In genomic region chr16:2867987-2868789, GRCh38 we compare ENCODE assay signal across 8 cellular contexts. TPM values are rescaled to one million over a fixed set of nuclear protein-coding genes. Genes with fewer than 3 reads are reported as not detected.
DNase-seq lines count a peak whose midpoint lies in the region; ATAC-seq, FAIRE-seq and TF ChIP-seq lines count a peak whose summit lies in the region.

No MANE protein-coding gene starts in this region.

- intact Hi-C loops in A673 (cut with micrococcal nuclease; ENCODE audit: unreplicated experiment) (no loop called here), mammary epithelial cell (cut with micrococcal nuclease) (loop anchor here (1.0 to 5.0 kb wide), 3 partner anchors 29 to 196 kb away; no protein-coding TSS in a partner anchor)

- 3% methylated on average over 36 of the region's 45 CpGs for WGBS in mammary epithelial cell (ENCODE audit: low coverage, missing lambda C conversion rate)
- WGBS in small intestine, 3 donors, result 0% methylated on average over 38 to 45 of the region's 45 CpGs

- H3K4me2 ChIP-seq in mammary epithelial cell (ENCODE audit: insufficient read depth, low read depth, low read length), result peak overlapping the region; percentile 95

- BruUV-seq in A673 (replicated peaks; lab: Mats Ljungman, UMichigan) (no TSS peak), mammary epithelial cell (replicated peaks; lab: Mats Ljungman, UMichigan) (TSS peak; percentile 86)

- H3K27me3 ChIP-seq in A673 (replicated peaks; ENCODE audit: insufficient read depth, low read depth, low read length, poor library complexity) (peaks cover 16% of the 10 kb centered on the region), WERI-Rb-1 (ENCODE audit: insufficient read depth, low read depth, severe bottlenecking) (no peaks in the 10 kb centered on the region), mammary epithelial cell (ENCODE audit: insufficient read depth, low read length) (no peaks in the 10 kb centered on the region), small intestine (ENCODE audit: control insufficient read depth in 2 of 2, insufficient read depth in 2 of 2, low read length in 2 of 2) (no peaks in the 10 kb centered on the region)

- H3K9me3 ChIP-seq in A673 (ENCODE audit: low read depth, low read length, poor library complexity, severe bottlenecking) (no peaks in the 10 kb centered on the region), WERI-Rb-1 (ENCODE audit: severe bottlenecking) (no peaks in the 10 kb centered on the region), mammary epithelial cell (replicated peaks; ENCODE audit: insufficient read depth, low read length) (no peaks in the 10 kb centered on the region), small intestine (ENCODE audit: control insufficient read depth, low read depth) (no peaks in the 10 kb centered on the region)

- CTCF ChIA-PET in A673 (lab: Charles Lee) (interaction anchor here (0.7 to 1.7 kb wide), 5 partner anchors 15 to 199 kb away, joined by 3 to 16 read pairs (median 3); partner anchors contain the start of gene FLYWCH2), mammary epithelial cell (lab: Charles Lee; ENCODE audit: low non-redundant PET) (interaction anchor here (0.6 to 1.8 kb wide), 3 partner anchors 29 to 93 kb away, joined by 3 to 27 read pairs (median 10); no protein-coding TSS in a partner anchor)

- POLR2A ChIA-PET in A673 (lab: Charles Lee; ENCODE audit: low non-redundant PET), result interaction anchor here (0.6 kb wide), 1 partner anchor 37 kb away, joined by 3 read pairs; no protein-coding TSS in a partner anchor

- peak overlapping the region; percentile 96 for H2AFZ ChIP-seq in mammary epithelial cell (ENCODE audit: low read depth, low read length)

- TF ChIP-seq CTCF in A673 (conservative IDR thresholded peaks at IDR 0.05; ENCODE audit: low read depth, low read length) (peak; percentile 97), WERI-Rb-1 (IDR thresholded peaks at IDR 0.05; ENCODE audit: low read depth, low read length) (peak; percentile 93), mammary epithelial cell (conservative IDR thresholded peaks at IDR 0.05 in 1 of 2, IDR thresholded peaks at IDR 0.05 in 1 of 2; ENCODE audit: extremely low read depth in 1 of 2, insufficient read depth in 1 of 2, low read depth in 1 of 2, low read length in 2 of 2) (peak; percentile 90 to 97)

- no peak overlapping the region for H3K9ac ChIP-seq in mammary epithelial cell (ENCODE audit: insufficient read depth, low read length)

- in situ Hi-C loops in mammary epithelial cell (cut with MboI; ENCODE audit: low sequenced_read_pairs in 2 of 2), result no loop called here

- H3K4me1 ChIP-seq in A673 (ENCODE audit: insufficient read depth, low read length, poor library complexity, severe bottlenecking) (no peaks in the 10 kb centered on the region), mammary epithelial cell (ENCODE audit: insufficient read depth, low read length) (peaks cover 7% of the 10 kb centered on the region), small intestine (ENCODE audit: control insufficient read depth in 2 of 2, insufficient read depth in 1 of 2, low read depth in 1 of 2, low read length in 1 of 2) (no peaks in the 10 kb centered on the region)

- H3K79me2 ChIP-seq in mammary epithelial cell (ENCODE audit: insufficient read depth, low read length), result no peaks in the 10 kb centered on the region

- no peak for FAIRE-seq in small intestine (lab: Jason Lieb, UNC)

- peak; percentile 65 for ATAC-seq in GM18858 (IDR thresholded peaks at IDR 0.05; ENCODE audit: unreplicated experiment)
- peak; percentile 73 for ATAC-seq in HG03097 (IDR thresholded peaks at IDR 0.05; ENCODE audit: low FRiP score, unreplicated experiment)

- DNase-seq in A673 (ENCODE audit: low spot score), result peak; percentile 97
- peak; percentile 81 for DNase-seq in NCI-H2171 (lab: John Stamatoyannopoulos, UW)
- DNase-seq in WERI-Rb-1, result peak; percentile 93
- DNase-seq in mammary epithelial cell, result peak; percentile 90
- peak; percentile 98 for DNase-seq in iPS-NIHi7 (ENCODE audit: extremely low spot score)
- DNase-seq in small intestine, result peak; percentile 92

- H3K4me3 ChIP-seq in A673 (ENCODE audit: low read depth, low read length, poor library complexity, severe bottlenecking), result peak overlapping the region; percentile 59
- peak overlapping the region; percentile 71 for H3K4me3 ChIP-seq in WERI-Rb-1 (ENCODE audit: low read depth, low read length)
- peak overlapping the region; percentile 55 to 65 (median 62) for H3K4me3 ChIP-seq in mammary epithelial cell (replicated peaks in 1 of 3; ENCODE audit: insufficient read depth in 1 of 3, low read depth in 2 of 3, low read length in 3 of 3)
- H3K4me3 ChIP-seq in small intestine (ENCODE audit: low read depth in 1 of 2, low read length in 2 of 2), result peak overlapping the region; percentile 52 to 55

- dilution Hi-C loops in mammary epithelial cell (cut with HindIII; ENCODE audit: low sequenced_read_pairs), result loop anchor here (5.0 to 10.0 kb wide), 2 partner anchors 36 to 703 kb away; partner anchors contain the start of gene ZG16B

- peak overlapping the region; percentile 80 for H3K27ac ChIP-seq in A673 (ENCODE audit: low read depth, low read length, poor library complexity, severe bottlenecking)
- H3K27ac ChIP-seq in WERI-Rb-1, result peak overlapping the region; percentile 85
- H3K27ac ChIP-seq in mammary epithelial cell (ENCODE audit: insufficient read depth, low read depth, low read length), result peak overlapping the region; percentile 70
- H3K27ac ChIP-seq in small intestine (ENCODE audit: low read depth in 1 of 2, low read length in 1 of 2), result peak overlapping the region; percentile 78 to 98

- H3K36me3 ChIP-seq in A673 (ENCODE audit: insufficient read depth, low read length, poor library complexity, severe bottlenecking), result no peaks in the 10 kb centered on the region
- no peaks in the 10 kb centered on the region for H3K36me3 ChIP-seq in WERI-Rb-1
- no peaks in the 10 kb centered on the region for H3K36me3 ChIP-seq in mammary epithelial cell (ENCODE audit: insufficient read depth, low read length)
- no peaks in the 10 kb centered on the region for H3K36me3 ChIP-seq in small intestine (ENCODE audit: control insufficient read depth in 2 of 2, insufficient read depth in 2 of 2, low read length in 2 of 2)

- H4K20me1 ChIP-seq in mammary epithelial cell (ENCODE audit: insufficient read depth, low read length), result no peaks in the 10 kb centered on the region

RNA-seq across cellular contexts. Expression of gene PRSS22, which starts 10.2 kb away (rescaled TPM):
- total RNA-seq in A673 (2021) (not detected in 2 replicates), mammary epithelial cell (10 to 100 TPM in 1 of 2 donors, 1 to 10 TPM in 1; 3.1 to 12.3 TPM)
- polyA plus RNA-seq in mammary epithelial cell (3.6 TPM), small intestine (1 to 10 TPM in 2 of 3 donors, under 1 TPM in 1; 0.45 to 3.9 (median 1.4) TPM)
- 19.5 TPM for polyA minus RNA-seq in mammary epithelial cell

RNA-seq across cellular contexts. Expression of gene FLYWCH2, which starts 14.8 kb away (rescaled TPM):
- total RNA-seq in A673 (2021) (23.9 and 28.5 TPM in 2 replicates), mammary epithelial cell (10 to 100 TPM; 20.2 to 38.3 TPM)
- polyA plus RNA-seq in mammary epithelial cell (18.4 TPM), small intestine (10 to 100 TPM; 21.9 to 30.2 (median 24.6) TPM)
- 2.3 TPM for polyA minus RNA-seq in mammary epithelial cell

RNA-seq across cellular contexts. Expression of gene ZG16B, which starts 38.1 kb away (rescaled TPM):
- total RNA-seq in A673 (2021), result not detected in 2 replicates
- total RNA-seq in mammary epithelial cell, result 1 to 10 TPM in 1 of 2 donors, not detected in 1; 2.7 TPM
- 0.42 TPM for polyA plus RNA-seq in mammary epithelial cell
- polyA minus RNA-seq in mammary epithelial cell, result not detected
- polyA plus RNA-seq in small intestine, result 10 to 100 TPM in 2 of 3 donors, 1 to 10 TPM in 1; 5.2 to 19.9 (median 17.3) TPM

RNA-seq across cellular contexts. Expression of gene FLYWCH1, which starts 43.5 kb away (rescaled TPM):
- 46.8 and 47.0 TPM in 2 replicates for total RNA-seq in A673 (2021)
- 10 to 100 TPM; 53.2 to 56.1 TPM for total RNA-seq in mammary epithelial cell
- polyA plus RNA-seq in mammary epithelial cell, result 22.3 TPM
- 10.5 TPM for polyA minus RNA-seq in mammary epithelial cell
- 10 to 100 TPM; 13.0 to 15.2 (median 14.7) TPM for polyA plus RNA-seq in small intestine

RNA-seq across cellular contexts. Expression of gene PRSS21, which starts 51.2 kb away (rescaled TPM):
- total RNA-seq in A673 (2021) (not detected in 2 replicates), mammary epithelial cell (10 to 100 TPM in 1 of 2 donors, under 1 TPM in 1; 0.75 to 24.3 TPM)
- polyA plus RNA-seq in mammary epithelial cell (3.6 TPM), small intestine (under 1 TPM in 1 of 3 donors, not detected in 2; 0.19 TPM)
- 7.3 TPM for polyA minus RNA-seq in mammary epithelial cell

Comparison
In these comparisons a context has a peak if more than half of its experiments do, and no peak if none do; other contexts are left out.
1. Peak in every context shown above with its lines: DNase-seq, ATAC-seq, H3K4me3 ChIP-seq and H3K27ac ChIP-seq.